In genomic region chr20:63846128-63846771, GRCh38 we compare ENCODE assay signal across 1 cellular context.
A peak's percentile ranks its signal among the peaks of the same experiment; 100 is the strongest.
TF ChIP-seq lines count a peak whose summit lies in the region.

No MANE protein-coding gene starts in this region.

TF ChIP-seq in HepG2, 621 proteins besides CTCF, POLR2A, EP300 and RAD21 (continued from another document and continues in another):
- TF ChIP-seq TFDP2 (CRISPR knock-in tag; IDR thresholded peaks at IDR 0.05) (peak; percentile 22; the same call in 1 of the 2 replicates), ZBTB7B (CRISPR knock-in tag; IDR thresholded peaks at IDR 0.05) (peak; percentile 83; the same call in 1 of the 2 replicates), ZMYM4 (CRISPR knock-in tag; IDR thresholded peaks at IDR 0.05) (0 out of 2 replicates have a peak, but pooled peaks have one; percentile 37), RAD51 (IDR thresholded peaks at IDR 0.05; ENCODE audit: borderline replicate concordance) (no peak), HMG20A (CRISPR knock-in tag; IDR thresholded peaks at IDR 0.05; ENCODE audit: borderline replicate concordance) (0 out of 2 replicates have a peak, but pooled peaks have one; percentile 27), NR2F1 (CRISPR knock-in tag; IDR thresholded peaks at IDR 0.05) (peak; percentile 27 to 89; a peak in 3 of 4 replicates), SCMH1 (CRISPR knock-in tag; IDR thresholded peaks at IDR 0.05; ENCODE audit: borderline replicate concordance) (no peak), KDM6A (CRISPR knock-in tag; IDR thresholded peaks at IDR 0.05; ENCODE audit: low read depth) (peak; percentile 66; the same call in 1 of the 2 replicates), TBX2 (CRISPR knock-in tag; IDR thresholded peaks at IDR 0.05; ENCODE audit: borderline replicate concordance) (peak; percentile 49), ZBED4 (CRISPR knock-in tag; IDR thresholded peaks at IDR 0.05; ENCODE audit: borderline replicate concordance) (peak; percentile 42; the same call in 1 of the 2 replicates), HOXA7 (CRISPR knock-in tag; IDR thresholded peaks at IDR 0.05) (no peak), ARID5B (CRISPR knock-in tag; IDR thresholded peaks at IDR 0.05) (peak; percentile 62), ARID4A (CRISPR knock-in tag; IDR thresholded peaks at IDR 0.05; ENCODE audit: borderline replicate concordance) (peak; percentile 48; the same call in 1 of the 2 replicates), ZNF18 (CRISPR knock-in tag; IDR thresholded peaks at IDR 0.05; ENCODE audit: insufficient replicate concordance) (no peak), RORA (CRISPR knock-in tag; IDR thresholded peaks at IDR 0.05) (no peak), IKZF5 (CRISPR knock-in tag; IDR thresholded peaks at IDR 0.05) (peak; percentile 40; the same call in 1 of the 2 replicates), SALL2 (CRISPR knock-in tag; IDR thresholded peaks at IDR 0.05) (0 out of 2 replicates have a peak, but pooled peaks have one; percentile 37), ZNF597 (CRISPR knock-in tag; IDR thresholded peaks at IDR 0.05) (no peak), THAP9 (CRISPR knock-in tag; IDR thresholded peaks at IDR 0.05; ENCODE audit: borderline replicate concordance) (0 out of 2 replicates have a peak, but pooled peaks have one; percentile 11), ZBTB39 (CRISPR knock-in tag; IDR thresholded peaks at IDR 0.05) (no peak), ZNF207 (IDR thresholded peaks at IDR 0.05; ENCODE audit: borderline replicate concordance) (no peak), KDM5B (CRISPR knock-in tag; IDR thresholded peaks at IDR 0.05; ENCODE audit: borderline replicate concordance) (0 out of 2 replicates have a peak, but pooled peaks have one; percentile 31), POGZ (CRISPR knock-in tag; IDR thresholded peaks at IDR 0.05) (peak; percentile 39; the same call in 1 of the 2 replicates), ZNF331 (CRISPR knock-in tag; IDR thresholded peaks at IDR 0.05) (no peak), ZNF337 (CRISPR knock-in tag; IDR thresholded peaks at IDR 0.05; ENCODE audit: borderline replicate concordance, low read depth) (no peak), ZNF350 (CRISPR knock-in tag; IDR thresholded peaks at IDR 0.05; ENCODE audit: borderline replicate concordance, low read depth) (peak; percentile 54; the same call in 1 of the 2 replicates), ETV5 (CRISPR knock-in tag; IDR thresholded peaks at IDR 0.05; ENCODE audit: borderline replicate concordance) (peak; percentile 43; the same call in 1 of the 2 replicates), NFE2 (CRISPR knock-in tag; IDR thresholded peaks at IDR 0.05) (no peak), ZNF501 (CRISPR knock-in tag; IDR thresholded peaks at IDR 0.05) (0 out of 2 replicates have a peak, but pooled peaks have one; percentile 16), PPARG (CRISPR knock-in tag; conservative IDR thresholded peaks at IDR 0.05) (0 out of 2 replicates have a peak, but pooled peaks have one; percentile 15), PHF21A (CRISPR knock-in tag; IDR thresholded peaks at IDR 0.05) (peak; percentile 94), ZSCAN31 (CRISPR knock-in tag; IDR thresholded peaks at IDR 0.05; ENCODE audit: low read depth) (peak; percentile 50; the same call in 1 of the 2 replicates)
